9 cellular contexts compared by ENCODE assay signal in genomic region chr15:62631325-62631724, GRCh38.
"Had no signal": no experiment of that assay in that cellular context is flagged by ENCODE, and none has a peak within 500 bp of the region (broad histone marks: within the 10 kb centered on the region; RNA-seq: fewer than 3 reads in every experiment).

No MANE protein-coding gene starts in this region.

- FAIRE-seq: H1, H54, HepG2 had no signal

- DNase-seq: H9, HCEC 1CT, HFFc6 had no signal

- H3K9me3 Mint-ChIP-seq: GM23338, H9, HFFc6, IgD-negative memory B cell had no signal

- H3K4me2 ChIP-seq: GM23338 had no signal

- H2AFZ ChIP-seq: GM23338 had no signal

- H3K36me3 Mint-ChIP-seq: IgD-negative memory B cell had no signal

- H3K4me1 Mint-ChIP-seq: IgD-negative memory B cell had no signal

- H3K4me3 Mint-ChIP-seq: GM23338, H9, HFFc6, IgD-negative memory B cell had no signal

- ATAC-seq: GM23338, HepG2 had no signal

- H3K27ac Mint-ChIP-seq: GM23338, HFFc6, IgD-negative memory B cell had no signal

- H3K27ac ChIP-seq: HL-60 had no signal

- H3K4me3 ChIP-seq: GM23338 had no signal
